5 cellular contexts compared by ENCODE assay signal in genomic region chr10:6107616-6108015, GRCh38. TPM values are rescaled to one million over a fixed set of nuclear protein-coding genes. Genes with fewer than 3 reads are reported as not detected.
"Had no signal": no experiment of that assay in that cellular context is flagged by ENCODE, and none has a peak within 500 bp of the region (broad histone marks: within the 10 kb centered on the region; RNA-seq: fewer than 3 reads in every experiment).

No MANE protein-coding gene starts in this region.

RNA-seq across cellular contexts. Expression of gene IL2RA, which starts 45.4 kb away (rescaled TPM):
- total RNA-seq: GM23338, H1, H9, HFFc6, HT1080 had no signal
- polyA plus RNA-seq: GM23338, H1 had no signal
